In the genomic region with DNA sequence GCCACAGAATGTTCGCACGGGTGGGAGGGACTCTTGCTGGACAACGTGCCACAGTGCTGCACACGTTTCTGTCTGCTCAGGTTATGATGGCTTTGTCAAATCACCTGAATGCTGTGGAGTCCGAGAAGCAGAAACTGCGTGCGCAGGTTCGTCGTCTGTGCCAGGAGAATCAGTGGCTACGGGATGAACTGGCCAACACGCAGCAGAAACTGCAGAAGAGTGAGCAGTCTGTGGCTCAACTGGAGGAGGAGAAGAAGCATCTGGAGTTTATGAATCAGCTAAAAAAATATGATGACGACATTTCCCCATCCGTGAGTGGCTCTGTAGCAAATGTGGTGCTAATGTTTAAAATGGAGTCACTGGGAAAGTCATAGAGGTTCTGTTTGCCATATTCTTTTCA, we compare ENCODE assay signal across 13 cellular contexts. TPM values are rescaled to one million over a fixed set of nuclear protein-coding genes. Genes with fewer than 3 reads are reported as not detected.
DNase-seq lines count a peak whose midpoint lies in the region; ATAC-seq and TF ChIP-seq lines count a peak whose summit lies in the region.
"Had no signal": no experiment of that assay in that cellular context is flagged by ENCODE, and none has a peak within 500 bp of the region (broad histone marks: within the 10 kb centered on the region; RNA-seq: fewer than 3 reads in every experiment).

No MANE protein-coding gene starts in this region.

- H3K36me3 ChIP-seq in skeletal muscle satellite cell (ENCODE audit: insufficient read depth, low read length) (peaks cover 64% of the 10 kb centered on the region), esophagus squamous epithelium (peaks cover 22 to 98% (median 57%) of the 10 kb centered on the region in 3 donors)

- ATAC-seq in Right ventricle myocardium superior (ENCODE audit: poor library complexity) (peak; percentile 22), GM18870 (IDR thresholded peaks at IDR 0.05; ENCODE audit: unreplicated experiment) (no peak)
- ATAC-seq: esophagus mucosa, natural killer cell had no signal

- DNase-seq in GM03348 (ENCODE audit: low spot score) (peak; percentile 86), astrocyte of the spinal cord (ENCODE audit: low read depth, low spot score) (peak; percentile 56), Right ventricle myocardium superior (peak; percentile 50), NOMO-1 treated with DMSO at 0.1 percent for 48 hours (lab: John Stamatoyannopoulos, UW; ENCODE audit: unreplicated experiment) (no peak), SHP77 treated with DMSO at 0.1 percent for 48 hours (lab: John Stamatoyannopoulos, UW) (no peak), esophagus squamous epithelium (lab: John Stamatoyannopoulos, UW) (no peak)
- DNase-seq: Caco-2, natural killer cell, tibial artery had no signal

- TF ChIP-seq CTCF in astrocyte of the spinal cord (IDR thresholded peaks at IDR 0.05; ENCODE audit: low read depth, low read length): no peak
- no peak for TF ChIP-seq CTCF in esophagus squamous epithelium (IDR thresholded peaks at IDR 0.05)

- no peaks in the 10 kb centered on the region for H3K9me3 ChIP-seq in skeletal muscle satellite cell (replicated peaks; ENCODE audit: low read length)
- H3K9me3 ChIP-seq in esophagus squamous epithelium: no peaks in the 10 kb centered on the region
- H3K9me3 ChIP-seq: Caco-2, tibial artery had no signal

- no peaks in the 10 kb centered on the region for H3K27me3 ChIP-seq in skeletal muscle satellite cell (ENCODE audit: control insufficient read depth, insufficient read depth, low read length)
- H3K27me3 ChIP-seq in esophagus squamous epithelium: no peaks in the 10 kb centered on the region
- H3K27me3 ChIP-seq: cardiac muscle cell, tibial artery had no signal

- H3K4me1 ChIP-seq in skeletal muscle satellite cell (ENCODE audit: control insufficient read depth, insufficient read depth, low read length) (peaks cover 38% of the 10 kb centered on the region), esophagus squamous epithelium (peaks cover 0 to 38% (median 13%) of the 10 kb centered on the region in 3 donors)
- H3K4me1 ChIP-seq: Caco-2 had no signal

- peak overlapping the region; percentile 19 for H3K4me2 ChIP-seq in skeletal muscle satellite cell (ENCODE audit: low read length)

- no peak overlapping the region for H3K27ac ChIP-seq in esophagus squamous epithelium
- H3K27ac ChIP-seq: cardiac muscle cell had no signal

- WGBS in esophagus squamous epithelium, 2 donors: 67 to 82% methylated on average over 13 of the region's 13 CpGs

- intact Hi-C loops in Right ventricle myocardium superior (cut with DNase I) (no loop called here), esophagus squamous epithelium (cut with DNase I) (no loop called here)

- no peak for TF ChIP-seq POLR2A in esophagus squamous epithelium (IDR thresholded peaks at IDR 0.05)

- no peak overlapping the region for H3K4me3 ChIP-seq in astrocyte of the spinal cord (ENCODE audit: low read depth, low read length)
- no peak overlapping the region for H3K4me3 ChIP-seq in skeletal muscle satellite cell (ENCODE audit: low read length)
- no peak overlapping the region for H3K4me3 ChIP-seq in esophagus squamous epithelium
- H3K4me3 ChIP-seq: cardiac muscle cell, tibial artery had no signal

- in situ Hi-C loops in astrocyte of the spinal cord (cut with HindIII; ENCODE audit: low sequenced_read_pairs): no loop called here

- no peak overlapping the region for H3K9ac ChIP-seq in skeletal muscle satellite cell (ENCODE audit: low read depth, low read length)

RNA-seq across cellular contexts. Expression of gene KLC1, which starts 28.5 kb away (rescaled TPM):
- total RNA-seq in Right ventricle myocardium superior: 152 TPM
- total RNA-seq in skeletal muscle satellite cell (2012; rRNA removed): 152 and 168 TPM in 2 replicates
- total RNA-seq in esophagus squamous epithelium: 100 to 1,000 TPM; 101 to 285 (median 194) TPM

RNA-seq across cellular contexts. Expression of gene XRCC3, which starts 57.8 kb away (rescaled TPM):
- 2.6 TPM for total RNA-seq in Right ventricle myocardium superior
- total RNA-seq in skeletal muscle satellite cell (2012; rRNA removed): 13.7 and 15.9 TPM in 2 replicates
- total RNA-seq in esophagus squamous epithelium: 10 to 100 TPM; 10.9 to 17.8 (median 12.6) TPM

RNA-seq across cellular contexts. Expression of gene ZFYVE21, which starts 58.1 kb away (rescaled TPM):
- total RNA-seq in Right ventricle myocardium superior: 46.2 TPM
- total RNA-seq in skeletal muscle satellite cell (2012; rRNA removed): 33.0 and 34.5 TPM in 2 replicates
- total RNA-seq in esophagus squamous epithelium: 100 to 1,000 TPM in 2 of 4 donors, 10 to 100 TPM in 2; 69.5 to 134 (median 89.3) TPM

Comparison
In these comparisons a context has a peak if more than half of its experiments do, and no peak if none do; other contexts are left out.
1. DNase-seq: peak in GM03348 (single experiment), astrocyte of the spinal cord (single experiment) and Right ventricle myocardium superior (single experiment); none in NOMO-1 treated with DMSO at 0.1 percent for 48 hours (single experiment), SHP77 treated with DMSO at 0.1 percent for 48 hours (single experiment) and esophagus squamous epithelium (single experiment).